10 cellular contexts compared by ENCODE assay signal in the genomic region with DNA sequence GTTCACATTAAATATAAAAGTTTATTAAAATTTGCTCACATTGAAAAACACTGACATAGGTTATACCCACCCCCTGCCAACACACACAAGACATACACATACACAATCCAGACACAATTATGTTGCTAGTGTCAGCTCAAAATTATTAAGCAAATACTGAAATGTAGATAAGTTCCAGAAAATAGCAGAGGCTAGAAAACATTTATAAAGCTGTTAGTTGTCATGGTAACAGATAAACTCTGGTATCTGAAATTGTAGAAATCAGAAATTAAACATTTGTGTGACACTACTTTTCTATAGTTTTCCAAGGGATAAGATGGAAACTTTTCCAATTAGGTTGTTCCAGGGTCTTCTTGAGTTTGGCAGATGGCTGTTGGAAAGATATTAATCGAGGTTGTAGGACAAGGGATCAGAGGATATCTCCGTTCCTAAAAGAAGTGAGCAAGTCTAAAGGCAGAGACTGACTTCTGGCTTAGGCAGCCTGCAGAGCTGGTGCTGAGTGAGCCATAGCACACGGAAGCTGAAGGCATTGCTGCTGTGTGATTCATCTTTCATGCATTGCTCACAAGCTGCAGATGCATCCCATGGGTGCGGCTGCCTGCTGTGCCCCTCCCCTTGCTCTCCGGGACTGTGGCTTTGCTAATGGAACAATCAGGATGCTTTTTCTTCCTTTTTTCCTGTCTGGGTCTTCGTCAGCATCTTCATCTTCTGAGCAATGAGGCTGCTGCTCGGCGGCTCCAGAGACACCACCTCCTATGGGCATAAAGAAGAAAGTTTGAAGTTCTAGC.
A peak's percentile ranks its signal among the peaks of the same experiment; 100 is the strongest.
DNase-seq lines count a peak whose midpoint lies in the region; ATAC-seq, FAIRE-seq and TF ChIP-seq lines count a peak whose summit lies in the region.
"Had no signal": no experiment of that assay in that cellular context is flagged by ENCODE, and none has a peak within 500 bp of the region (broad histone marks: within the 10 kb centered on the region; RNA-seq: fewer than 3 reads in every experiment).

No MANE protein-coding gene starts in this region.

- H3K4me1 Mint-ChIP-seq in activated CD8-positive, alpha-beta memory T cell treated with anti-CD3 and anti-CD28 coated beads, Interleukin-2, amount 10 ng/mL, durations not matched to agents 7 days and 5 days, result no peaks in the 10 kb centered on the region
- H3K4me1 Mint-ChIP-seq: activated CD4-positive, alpha-beta T cell treated with anti-CD3 and anti-CD28 coated beads, Interleukin-2, amount 10 ng/mL, durations not matched to agents 24 days and 14 days had no signal

- peak; percentile 16 for TF ChIP-seq CTCF in astrocyte of the spinal cord (IDR thresholded peaks at IDR 0.05; ENCODE audit: low read depth, low read length)

- DNase-seq in AG08396 (ENCODE audit: low spot score), result peak; percentile 87
- DNase-seq in LHCN-M2 (ENCODE audit: low read depth), result peak; percentile 92
- DNase-seq in astrocyte of the spinal cord (ENCODE audit: low read depth, low spot score), result peak; percentile 96
- peak; percentile 78 for DNase-seq in kidney glomerular epithelial cell (lab: John Stamatoyannopoulos, UW)
- no peak for DNase-seq in activated CD8-positive, alpha-beta memory T cell treated with anti-CD3 and anti-CD28 coated beads, Interleukin-2, amount 10 ng/mL, durations not matched to agents 7 days and 5 days
- no peak for DNase-seq in NK-92 treated with Interleukin-12 subunit alpha and Interleukin-12 subunit beta, amount 100 ng/mL, for 24 hours (lab: John Stamatoyannopoulos, UW)
- no peak for DNase-seq in HTR-8/SVneo (ENCODE audit: insufficient read length, low spot score)
- DNase-seq in RPMI8226, result no peak
- DNase-seq: activated CD4-positive, alpha-beta T cell treated with anti-CD3 and anti-CD28 coated beads, Interleukin-2, amount 10 ng/mL, durations not matched to agents 24 days and 14 days had no signal

- no peak overlapping the region for H3K4me3 ChIP-seq in astrocyte of the spinal cord (ENCODE audit: low read depth, low read length)
- H3K4me3 ChIP-seq: heart right ventricle had no signal

- no peaks in the 10 kb centered on the region for H3K36me3 Mint-ChIP-seq in activated CD8-positive, alpha-beta memory T cell treated with anti-CD3 and anti-CD28 coated beads, Interleukin-2, amount 10 ng/mL, durations not matched to agents 7 days and 5 days

- CTCF ChIA-PET in activated CD8-positive, alpha-beta memory T cell treated with anti-CD3 and anti-CD28 coated beads, Interleukin-2, amount 10 ng/mL, durations not matched to agents 7 days and 5 days (lab: Charles Lee), result no interaction called here

- H3K4me3 Mint-ChIP-seq in activated CD8-positive, alpha-beta memory T cell treated with anti-CD3 and anti-CD28 coated beads, Interleukin-2, amount 10 ng/mL, durations not matched to agents 7 days and 5 days, result no peak overlapping the region
- H3K4me3 Mint-ChIP-seq: activated CD4-positive, alpha-beta T cell treated with anti-CD3 and anti-CD28 coated beads, Interleukin-2, amount 10 ng/mL, durations not matched to agents 24 days and 14 days had no signal

- H3K27ac Mint-ChIP-seq in activated CD8-positive, alpha-beta memory T cell treated with anti-CD3 and anti-CD28 coated beads, Interleukin-2, amount 10 ng/mL, durations not matched to agents 7 days and 5 days, result no peak overlapping the region
- H3K27ac Mint-ChIP-seq: activated CD4-positive, alpha-beta T cell treated with anti-CD3 and anti-CD28 coated beads, Interleukin-2, amount 10 ng/mL, durations not matched to agents 24 days and 14 days had no signal

- no peaks in the 10 kb centered on the region for H3K9me3 Mint-ChIP-seq in activated CD8-positive, alpha-beta memory T cell treated with anti-CD3 and anti-CD28 coated beads, Interleukin-2, amount 10 ng/mL, durations not matched to agents 7 days and 5 days (ENCODE audit: low read depth)
- H3K9me3 Mint-ChIP-seq: activated CD4-positive, alpha-beta T cell treated with anti-CD3 and anti-CD28 coated beads, Interleukin-2, amount 10 ng/mL, durations not matched to agents 24 days and 14 days had no signal

- FAIRE-seq in HTR-8/SVneo (lab: Jason Lieb, UNC), result no peak

- in situ Hi-C loops in astrocyte of the spinal cord (cut with HindIII; ENCODE audit: low sequenced_read_pairs), result no loop called here

- H3K27me3 Mint-ChIP-seq in activated CD8-positive, alpha-beta memory T cell treated with anti-CD3 and anti-CD28 coated beads, Interleukin-2, amount 10 ng/mL, durations not matched to agents 7 days and 5 days, result peaks cover 26% of the 10 kb centered on the region

- no peak for ATAC-seq in activated CD8-positive, alpha-beta memory T cell treated with anti-CD3 and anti-CD28 coated beads, Interleukin-2, amount 10 ng/mL, durations not matched to agents 7 days and 5 days

Comparison
In these comparisons a context has a peak if more than half of its experiments do, and no peak if none do; other contexts are left out.
1. DNase-seq: peak in AG08396 (single experiment), LHCN-M2 (single experiment), astrocyte of the spinal cord (single experiment) and kidney glomerular epithelial cell (single experiment); none in activated CD8-positive, alpha-beta memory T cell treated with anti-CD3 and anti-CD28 coated beads, Interleukin-2, amount 10 ng/mL, durations not matched to agents 7 days and 5 days (single experiment), NK-92 treated with Interleukin-12 subunit alpha and Interleukin-12 subunit beta, amount 100 ng/mL, for 24 hours (single experiment), HTR-8/SVneo (single experiment) and RPMI8226 (single experiment).